Comparison of ENCODE assay signal across 1 cellular context in genomic region chr2:163794635-163795034, GRCh38.
TF ChIP-seq lines count a peak whose summit lies in the region.

No MANE protein-coding gene starts in this region.

TF ChIP-seq in SK-N-SH, 30 proteins besides CTCF, POLR2A, EP300 and RAD21:
- TF ChIP-seq MAX (IDR thresholded peaks at IDR 0.05; ENCODE audit: low read depth) = no peak
- no peak for TF ChIP-seq FOXM1 (IDR thresholded peaks at IDR 0.05; ENCODE audit: low read depth)
- TF ChIP-seq TCF12 (IDR thresholded peaks at IDR 0.05) = no peak
- no peak for TF ChIP-seq USF2 (IDR thresholded peaks at IDR 0.05; ENCODE audit: borderline replicate concordance, low read depth, low read length)
- no peak for TF ChIP-seq ZBTB33 (IDR thresholded peaks at IDR 0.05; ENCODE audit: borderline replicate concordance, low read depth)
- TF ChIP-seq ELF1 (IDR thresholded peaks at IDR 0.05) = no peak
- no peak for TF ChIP-seq POLR2AphosphoS5 (IDR thresholded peaks at IDR 0.05; ENCODE audit: low read depth, low read length)
